Comparison of ENCODE assay signal across 22 cellular contexts in genomic region chrX:48470833-48471118, GRCh38. TPM values are rescaled to one million over a fixed set of nuclear protein-coding genes. Genes with fewer than 3 reads are reported as not detected.
"Had no signal": no experiment of that assay in that cellular context is flagged by ENCODE, and none has a peak within 500 bp of the region (broad histone marks: within the 10 kb centered on the region; RNA-seq: fewer than 3 reads in every experiment).

No MANE protein-coding gene starts in this region.

- H3K36me3 ChIP-seq: neutrophil, stomach, upper lobe of right lung had no signal

- H3K27ac ChIP-seq: neutrophil, parathyroid adenoma, stomach, testis, upper lobe of right lung had no signal

- H3K4me3 Mint-ChIP-seq: memory B cell had no signal

- ATAC-seq: esophagus mucosa; left ventricle myocardium superior; naive thymus-derived CD4-positive, alpha-beta T cell; upper lobe of right lung had no signal

- H3K27me3 ChIP-seq: neutrophil, stomach, testis, upper lobe of right lung had no signal

- H3K79me2 ChIP-seq: parathyroid adenoma had no signal

- H3K9me3 Mint-ChIP-seq: memory B cell; naive thymus-derived CD4-positive, alpha-beta T cell had no signal

- H2AFZ ChIP-seq: parathyroid adenoma had no signal

- H3K4me1 ChIP-seq: parathyroid adenoma, upper lobe of right lung had no signal

- H3K27me3 Mint-ChIP-seq: memory B cell; naive thymus-derived CD4-positive, alpha-beta T cell had no signal

- H3K27ac Mint-ChIP-seq: memory B cell had no signal

- H3K9me3 ChIP-seq: mucosa of descending colon, neutrophil, stomach, testis, upper lobe of right lung had no signal

- H3K4me3 ChIP-seq: mucosa of descending colon, stomach, testis, upper lobe of right lung had no signal

- DNase-seq: activated CD4-positive, alpha-beta T cell treated with anti-CD3 and anti-CD28 coated beads for 1 hour; activated CD4-positive, alpha-beta T cell treated with anti-CD3 and anti-CD28 coated beads, Interleukin-2, amount 50 U/mL, for 4 hours; activated naive CD4-positive, alpha-beta T cell treated with anti-CD3 and anti-CD28 coated beads, Interleukin-2, amount 50 U/mL, for 16 hours; activated T-cell treated with anti-CD3 and anti-CD28 coated beads, Interleukin-2, amount 50 U/mL, for 1 hour; amniotic stem cell; caudate nucleus; hippocampal formation; kidney glomerular epithelial cell; left ventricle myocardium superior; naive thymus-derived CD4-positive, alpha-beta T cell; stimulated activated CD4-positive, alpha-beta T cell treated with anti-CD3 and anti-CD28 coated beads, Interleukin-12 subunit alpha, Interleukin-12 subunit beta, amount 100 ng/mL, for 4 hours; stimulated activated CD4-positive, alpha-beta T cell treated with anti-CD3 and anti-CD28 coated beads, Interleukin-2, amount 100 ng/mL, for 24 hours; stomach; testis; upper lobe of right lung had no signal

RNA-seq across cellular contexts. Expression of gene SSX4B, which starts 59.0 kb away (rescaled TPM):
- total RNA-seq: esophagus mucosa; left ventricle myocardium superior; mucosa of descending colon; naive thymus-derived CD4-positive, alpha-beta T cell; renal cortical epithelial cell; stomach; T-helper 1 cell treated with Interleukin-12 subunit alpha and Interleukin-12 subunit beta and Interleukin-4 antibody, amounts not matched to agents 30 ng/mL and 1 ng/mL, for 36 hours; upper lobe of right lung had no signal
- polyA plus RNA-seq: naive thymus-derived CD4-positive, alpha-beta T cell; stomach had no signal
